In genomic region chr7:115728518-115728917, GRCh38 we compare ENCODE assay signal across 16 cellular contexts.
"Had no signal": no experiment of that assay in that cellular context is flagged by ENCODE, and none has a peak within 500 bp of the region (broad histone marks: within the 10 kb centered on the region; RNA-seq: fewer than 3 reads in every experiment).

No MANE protein-coding gene starts in this region.

- FAIRE-seq: colon had no signal

- H3K4me1 ChIP-seq: body of pancreas, esophagus squamous epithelium, thyroid gland had no signal

- H3K9me3 ChIP-seq: body of pancreas, esophagus squamous epithelium, mucosa of descending colon, neutrophil, thyroid gland had no signal

- H3K27ac ChIP-seq: body of pancreas, esophagus squamous epithelium, hepatocyte, neutrophil, thyroid gland had no signal

- DNase-seq: activated naive CD8-positive, alpha-beta T cell treated with anti-CD3 and anti-CD28 coated beads for 36 hours; amygdala; body of pancreas; caudate nucleus; effector CD4-positive, alpha-beta T cell; esophagus squamous epithelium; islet precursor cell; mammary epithelial cell; mucosa of descending colon; naive thymus-derived CD4-positive, alpha-beta T cell; stimulated activated CD4-positive, alpha-beta T cell treated with anti-CD3 and anti-CD28 coated beads, Interleukin-12 subunit alpha, Interleukin-12 subunit beta, amount 100 ng/mL, for 4 hours; stimulated activated CD4-positive, alpha-beta T cell treated with anti-CD3 and anti-CD28 coated beads, Interleukin-2, amount 100 ng/mL, for 24 hours; thyroid gland had no signal

- H3K4me3 ChIP-seq: body of pancreas, esophagus squamous epithelium, hepatocyte, mucosa of descending colon, thyroid gland had no signal

- H3K36me3 ChIP-seq: esophagus squamous epithelium, neutrophil, thyroid gland had no signal
